Comparison of ENCODE assay signal across 27 cellular contexts in the genomic region with DNA sequence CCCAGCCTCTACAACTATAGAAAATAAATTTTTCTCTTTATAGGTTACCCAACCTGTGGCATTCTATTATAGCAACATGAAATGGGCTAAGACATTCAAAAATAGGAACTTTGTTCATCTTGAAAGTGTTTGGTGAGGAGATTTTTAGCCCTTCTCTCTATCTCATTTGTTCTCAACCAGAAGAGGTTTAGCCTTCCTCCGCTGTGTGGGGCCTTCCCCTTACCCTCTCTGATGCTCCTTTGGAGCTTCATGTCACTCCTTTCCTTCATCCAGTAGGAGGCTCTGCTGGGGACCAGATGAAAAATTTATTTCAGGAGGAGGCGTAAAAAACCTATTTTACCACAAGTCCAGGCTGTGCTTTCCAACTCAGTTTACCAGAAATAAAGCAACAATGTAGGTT.
"Had no signal": no experiment of that assay in that cellular context is flagged by ENCODE, and none has a peak within 500 bp of the region (broad histone marks: within the 10 kb centered on the region; RNA-seq: fewer than 3 reads in every experiment).

No MANE protein-coding gene starts in this region.

- H3K27ac ChIP-seq: esophagus squamous epithelium, heart right ventricle, lower lobe of right lung, ovary, psoas muscle, sigmoid colon, testis, tibial artery had no signal

- H3K27ac Mint-ChIP-seq: naive thymus-derived CD8-positive, alpha-beta T cell; stimulated activated memory B cell treated with anti-CD40 and anti-IgM and Interleukin-4, amounts not matched to agents 10 μg/mL and 1 μg/mL and 100 μg/mL, for 72 hours; type B pancreatic cell had no signal

- H3K9me3 Mint-ChIP-seq: naive thymus-derived CD8-positive, alpha-beta T cell; stimulated activated memory B cell treated with anti-CD40 and anti-IgM and Interleukin-4, amounts not matched to agents 10 μg/mL and 1 μg/mL and 100 μg/mL, for 72 hours; type B pancreatic cell had no signal

- H3K27me3 Mint-ChIP-seq: type B pancreatic cell had no signal

- H3K4me3 Mint-ChIP-seq: naive thymus-derived CD8-positive, alpha-beta T cell; stimulated activated memory B cell treated with anti-CD40 and anti-IgM and Interleukin-4, amounts not matched to agents 10 μg/mL and 1 μg/mL and 100 μg/mL, for 72 hours; type B pancreatic cell had no signal

- H3K36me3 ChIP-seq: esophagus squamous epithelium, heart right ventricle, lower lobe of right lung, ovary, sigmoid colon, tibial artery had no signal

- ATAC-seq: heart right ventricle; left cardiac atrium; left ventricle myocardium superior; lower lobe of right lung; naive thymus-derived CD8-positive, alpha-beta T cell; psoas muscle; right cardiac atrium; stimulated activated memory B cell treated with anti-CD40 and anti-IgM and Interleukin-4, amounts not matched to agents 10 μg/mL and 1 μg/mL and 100 μg/mL, for 72 hours; stimulated activated naive CD8-positive, alpha-beta T cell treated with anti-CD3 and anti-CD28 coated beads, Interleukin-15, Interleukin-2, amounts not matched to agents 100 U/mL and 50 U/mL, for 24 hours had no signal

- H3K4me1 Mint-ChIP-seq: naive thymus-derived CD8-positive, alpha-beta T cell; stimulated activated memory B cell treated with anti-CD40 and anti-IgM and Interleukin-4, amounts not matched to agents 10 μg/mL and 1 μg/mL and 100 μg/mL, for 72 hours had no signal

- H3K27me3 ChIP-seq: esophagus squamous epithelium, heart right ventricle, ovary, sigmoid colon, testis, tibial artery had no signal

- DNase-seq: dermis blood vessel endothelial cell; effector memory CD4-positive, alpha-beta T cell; erythroblast; esophagus squamous epithelium; foreskin melanocyte; glutamatergic neuron; heart right ventricle; hippocampal formation; left cardiac atrium; left ventricle myocardium superior; lower lobe of right lung; naive thymus-derived CD8-positive, alpha-beta T cell; occipital lobe; ovary; posterior cingulate gyrus; psoas muscle; right cardiac atrium; sigmoid colon; stimulated activated CD4-positive, alpha-beta T cell treated with anti-CD3 and anti-CD28 coated beads, Interleukin-4, amount 100 ng/mL, for 4 hours; stimulated activated naive CD8-positive, alpha-beta T cell treated with anti-CD3 and anti-CD28 coated beads, Interleukin-15, Interleukin-2, amounts not matched to agents 100 U/mL and 50 U/mL, for 24 hours; substantia nigra; testis; tibial artery had no signal

- H3K4me3 ChIP-seq: esophagus squamous epithelium, heart right ventricle, lower lobe of right lung, ovary, psoas muscle, sigmoid colon, testis, tibial artery had no signal

- H3K4me1 ChIP-seq: esophagus squamous epithelium, lower lobe of right lung, psoas muscle, sigmoid colon, testis had no signal

- FAIRE-seq: endometrium, islet of Langerhans had no signal

- H3K36me3 Mint-ChIP-seq: naive thymus-derived CD8-positive, alpha-beta T cell; stimulated activated memory B cell treated with anti-CD40 and anti-IgM and Interleukin-4, amounts not matched to agents 10 μg/mL and 1 μg/mL and 100 μg/mL, for 72 hours; type B pancreatic cell had no signal

- H3K9me3 ChIP-seq: esophagus squamous epithelium, heart right ventricle, lower lobe of right lung, ovary, psoas muscle, sigmoid colon, testis, tibial artery had no signal
